In genomic region chr2:62423235-62423634, GRCh38 we compare ENCODE assay signal across 12 cellular contexts.
DNase-seq lines count a peak whose midpoint lies in the region; ATAC-seq and TF ChIP-seq lines count a peak whose summit lies in the region.
"Had no signal": no experiment of that assay in that cellular context is flagged by ENCODE, and none has a peak within 500 bp of the region (broad histone marks: within the 10 kb centered on the region; RNA-seq: fewer than 3 reads in every experiment).

No MANE protein-coding gene starts in this region.

- H3K9me3 ChIP-seq in Caco-2, result no peaks in the 10 kb centered on the region; the same call in 1 of the 2 replicates
- no peaks in the 10 kb centered on the region for H3K9me3 ChIP-seq in lower lobe of right lung
- no peaks in the 10 kb centered on the region for H3K9me3 ChIP-seq in effector memory CD4-positive, alpha-beta T cell (ENCODE audit: control insufficient read depth, low read length)

- no peak overlapping the region for H3K4me3 Mint-ChIP-seq in Caco-2 (ENCODE audit: unreplicated experiment)
- H3K4me3 Mint-ChIP-seq: activated T-helper 1 cell treated with anti-CD3 and anti-CD28 coated beads, Interleukin-12 subunit alpha, Interleukin-12 subunit beta, Interleukin-2, Interleukin-4 antibody, amounts not matched to agents 30 ng/mL and 10 ng/mL and 1 ng/mL, durations not matched to agents 14 hours and 24 hours and 36 hours; naive thymus-derived CD8-positive, alpha-beta T cell had no signal

- H3K27ac Mint-ChIP-seq in Caco-2 (ENCODE audit: unreplicated experiment), result no peak overlapping the region
- H3K27ac Mint-ChIP-seq: activated T-helper 1 cell treated with anti-CD3 and anti-CD28 coated beads, Interleukin-12 subunit alpha, Interleukin-12 subunit beta, Interleukin-2, Interleukin-4 antibody, amounts not matched to agents 30 ng/mL and 10 ng/mL and 1 ng/mL, durations not matched to agents 14 hours and 24 hours and 36 hours; naive thymus-derived CD8-positive, alpha-beta T cell had no signal

- peaks cover 33% of the 10 kb centered on the region for H3K9me3 Mint-ChIP-seq in Caco-2 (ENCODE audit: unreplicated experiment)

- no peaks in the 10 kb centered on the region for H3K4me1 Mint-ChIP-seq in Caco-2 (ENCODE audit: low read depth, unreplicated experiment)
- H3K4me1 Mint-ChIP-seq: naive thymus-derived CD8-positive, alpha-beta T cell had no signal

- no peaks in the 10 kb centered on the region for H3K36me3 ChIP-seq in Caco-2 (ENCODE audit: control insufficient read depth, insufficient read depth, low read length)
- H3K36me3 ChIP-seq in lower lobe of right lung, result no peaks in the 10 kb centered on the region
- no peaks in the 10 kb centered on the region for H3K36me3 ChIP-seq in effector memory CD4-positive, alpha-beta T cell (ENCODE audit: control insufficient read depth, insufficient read depth, low read length)

- H3K4me3 ChIP-seq in Caco-2 (ENCODE audit: low read depth, low read length) (no peak overlapping the region), lower lobe of right lung (no peak overlapping the region)
- no peak overlapping the region for H3K4me3 ChIP-seq in effector memory CD4-positive, alpha-beta T cell (ENCODE audit: insufficient read depth, low read depth, low read length, poor library complexity, severe bottlenecking)

- CTCF ChIA-PET in Caco-2 (lab: Charles Lee), result no interaction called here

- no peaks in the 10 kb centered on the region for H3K27me3 Mint-ChIP-seq in Caco-2 (ENCODE audit: insufficient read depth, unreplicated experiment)
- H3K27me3 Mint-ChIP-seq: naive thymus-derived CD8-positive, alpha-beta T cell had no signal

- H3K27me3 ChIP-seq in Caco-2 (replicated peaks; ENCODE audit: control insufficient read depth, insufficient read depth, low read length) (no peaks in the 10 kb centered on the region), lower lobe of right lung (ENCODE audit: low read depth) (no peaks in the 10 kb centered on the region)
- H3K27me3 ChIP-seq in effector memory CD4-positive, alpha-beta T cell (replicated peaks; ENCODE audit: control insufficient read depth, insufficient read depth, low read length, poor library complexity, severe bottlenecking), result no peaks in the 10 kb centered on the region

- H3K36me3 Mint-ChIP-seq in Caco-2 (ENCODE audit: insufficient read depth, unreplicated experiment), result no peaks in the 10 kb centered on the region

- no TSS peak for BruUV-seq in Caco-2 (replicated peaks; lab: Mats Ljungman, UMichigan)

- TF ChIP-seq CTCF in Caco-2 (IDR thresholded peaks at IDR 0.05; ENCODE audit: insufficient read depth in 1 of 2, low read depth in 1 of 2, low read length in 1 of 2, severe bottlenecking in 1 of 2, unreplicated experiment in 1 of 2), result peak; percentile 51 to 56
- no peak for TF ChIP-seq CTCF in lower lobe of right lung (IDR thresholded peaks at IDR 0.05)

- ATAC-seq in lower lobe of right lung (peak; percentile 62 to 70), GM19452 (IDR thresholded peaks at IDR 0.05; ENCODE audit: unreplicated experiment) (no peak)
- ATAC-seq: naive thymus-derived CD8-positive, alpha-beta T cell had no signal

- intact Hi-C loops in Caco-2 (cut with micrococcal nuclease; ENCODE audit: unreplicated experiment) (no loop called here), lower lobe of right lung (cut with DNase I) (no loop called here)

- no peak overlapping the region for H3K27ac ChIP-seq in lower lobe of right lung
- no peak overlapping the region for H3K27ac ChIP-seq in effector memory CD4-positive, alpha-beta T cell (ENCODE audit: insufficient read depth, low read length, poor library complexity, severe bottlenecking)

- POLR2A ChIA-PET in Caco-2 (lab: Charles Lee), result no interaction called here

- DNase-seq in Caco-2 (peak; percentile 46 to 47), M059J (ENCODE audit: low read depth) (peak; percentile 31), dermis blood vessel endothelial cell (peak; percentile 13), lower lobe of right lung (no peak), HPDE6-E6E7 (ENCODE audit: extremely low spot score) (no peak), activated gamma-delta T cell treated with Interleukin-2 at 50 U/mL for 16 hours (no peak)
- DNase-seq in effector memory CD4-positive, alpha-beta T cell, result no peak
- DNase-seq: activated CD4-positive, CD25-positive, alpha-beta regulatory T cell; naive thymus-derived CD8-positive, alpha-beta T cell; NCI-H1417 treated with DMSO at 0.1 percent for 48 hours had no signal

- no peaks in the 10 kb centered on the region for H3K4me1 ChIP-seq in Caco-2
- no peaks in the 10 kb centered on the region for H3K4me1 ChIP-seq in lower lobe of right lung
- H3K4me1 ChIP-seq in effector memory CD4-positive, alpha-beta T cell (ENCODE audit: control insufficient read depth, insufficient read depth, low read length, poor library complexity, severe bottlenecking), result no peaks in the 10 kb centered on the region

Comparison
In these comparisons a context has a peak if more than half of its experiments do, and no peak if none do; other contexts are left out.
1. DNase-seq: peak in Caco-2 (2 of 2), M059J (single experiment) and dermis blood vessel endothelial cell (single experiment); none in lower lobe of right lung (single experiment), HPDE6-E6E7 (single experiment), effector memory CD4-positive, alpha-beta T cell (0 of 3) and activated gamma-delta T cell treated with Interleukin-2 at 50 U/mL for 16 hours (single experiment).